34 cellular contexts compared by ENCODE assay signal in genomic region chr11:71125150-71125549, GRCh38.
"Had no signal": no experiment of that assay in that cellular context is flagged by ENCODE, and none has a peak within 500 bp of the region (broad histone marks: within the 10 kb centered on the region; RNA-seq: fewer than 3 reads in every experiment).

No MANE protein-coding gene starts in this region.

- DNase-seq: Karpas-422, Kasumi-1, MG63, MM.1S, MV-4-11, NCI-H1048, NCI-H1092, NCI-H1092 treated with DMSO at 0.1 percent for 48 hours, NCI-H1105, NCI-H1105 treated with DMSO at 0.1 percent for 48 hours, NCI-H1417, NCI-H1417 treated with DMSO at 0.1 percent for 48 hours, NCI-H1436, NCI-H1436 treated with DMSO at 0.1 percent for 48 hours, NCI-H146, NCI-H1694, NCI-H1694 treated with DMSO at 0.1 percent for 48 hours, NCI-H187, NCI-H187 treated with DMSO at 0.1 percent for 48 hours, NCI-H1930, NCI-H2029, NCI-H2029 treated with DMSO at 0.1 percent for 48 hours, NCI-H2081, NCI-H2081 treated with DMSO at 0.1 percent for 48 hours, NCI-H2107, NCI-H2171, NCI-H2171 treated with DMSO at 0.1 percent for 48 hours, NCI-H2227 treated with DMSO at 0.1 percent for 48 hours, NCI-H226, NCI-H345, NCI-H446, NCI-H446 treated with DMSO at 0.1 percent for 48 hours, NCI-H510A had no signal

- H3K9me3 ChIP-seq: MG63 had no signal

- H3K4me3 ChIP-seq: MG63 had no signal

- H3K27ac ChIP-seq: KMS-11 had no signal

- H3K36me3 ChIP-seq: MG63 had no signal

- H3K27me3 ChIP-seq: MG63 had no signal
